ENCODE assay signal across 31 cellular contexts in genomic region chr9:110383491-110383890, GRCh38. TPM values are rescaled to one million over a fixed set of nuclear protein-coding genes. Genes with fewer than 3 reads are reported as not detected.
"Had no signal": no experiment of that assay in that cellular context is flagged by ENCODE, and none has a peak within 500 bp of the region (broad histone marks: within the 10 kb centered on the region; RNA-seq: fewer than 3 reads in every experiment).

No MANE protein-coding gene starts in this region.

- H3K36me3 ChIP-seq: thyroid gland, transverse colon, uterus had no signal

- H3K9me3 ChIP-seq: stomach, suprapubic skin, testis, thoracic aorta, thyroid gland, tibial artery, tibial nerve, transverse colon, upper lobe of left lung, uterus, vagina had no signal

- H3K27me3 Mint-ChIP-seq: type B pancreatic cell had no signal

- H3K4me3 ChIP-seq: stomach, suprapubic skin, testis, thoracic aorta, thyroid gland, tibial artery, tibial nerve, transverse colon, upper lobe of left lung, uterus, vagina had no signal

- H3K9me3 Mint-ChIP-seq: stimulated activated effector memory CD8-positive, alpha-beta T cell treated with anti-CD3 and anti-CD28 coated beads, Interleukin-12 subunit alpha, Interleukin-12 subunit beta, amount 100 ng/mL, for 72 hours; stimulated activated naive B cell treated with anti-CD40 and anti-IgM and Interleukin-4, amounts not matched to agents 10 μg/mL and 1 μg/mL and 100 μg/mL, for 72 hours; stimulated activated naive CD8-positive, alpha-beta T cell treated with anti-CD3 and anti-CD28 coated beads, Interleukin-15, amount 100 ng/mL, for 72 hours; stimulated activated naive CD8-positive, alpha-beta T cell treated with anti-CD3 and anti-CD28 coated beads, Interleukin-15, Interleukin-2, amounts not matched to agents 100 ng/mL and 50 ng/mL, for 24 hours had no signal

- H3K4me1 ChIP-seq: stomach, suprapubic skin, testis, thyroid gland, tibial artery, tibial nerve, upper lobe of left lung, uterus, vagina had no signal

- H3K4me1 Mint-ChIP-seq: stimulated activated effector memory CD8-positive, alpha-beta T cell treated with anti-CD3 and anti-CD28 coated beads, Interleukin-12 subunit alpha, Interleukin-12 subunit beta, amount 100 ng/mL, for 72 hours; stimulated activated memory B cell treated with anti-CD40 and anti-IgM and Interleukin-4, amounts not matched to agents 10 μg/mL and 1 μg/mL and 100 μg/mL, for 72 hours; stimulated activated naive B cell treated with anti-CD40 and anti-IgM and Interleukin-4, amounts not matched to agents 10 μg/mL and 1 μg/mL and 100 μg/mL, for 72 hours; stimulated activated naive CD8-positive, alpha-beta T cell treated with anti-CD3 and anti-CD28 coated beads, Interleukin-15, amount 100 ng/mL, for 72 hours had no signal

- H3K27ac Mint-ChIP-seq: stimulated activated effector memory CD8-positive, alpha-beta T cell treated with anti-CD3 and anti-CD28 coated beads, Interleukin-12 subunit alpha, Interleukin-12 subunit beta, amount 100 ng/mL, for 72 hours; stimulated activated memory B cell treated with anti-CD40 and anti-IgM and Interleukin-4, amounts not matched to agents 10 μg/mL and 1 μg/mL and 100 μg/mL, for 72 hours; stimulated activated naive B cell treated with anti-CD40 and anti-IgM and Interleukin-4, amounts not matched to agents 10 μg/mL and 1 μg/mL and 100 μg/mL, for 72 hours; stimulated activated naive CD8-positive, alpha-beta T cell treated with anti-CD3 and anti-CD28 coated beads, Interleukin-15, amount 100 ng/mL, for 72 hours; stimulated activated naive CD8-positive, alpha-beta T cell treated with anti-CD3 and anti-CD28 coated beads, Interleukin-15, Interleukin-2, amounts not matched to agents 100 ng/mL and 50 ng/mL, for 24 hours; type B pancreatic cell had no signal

- H3K4me3 Mint-ChIP-seq: stimulated activated effector memory CD8-positive, alpha-beta T cell treated with anti-CD3 and anti-CD28 coated beads, Interleukin-12 subunit alpha, Interleukin-12 subunit beta, amount 100 ng/mL, for 72 hours; stimulated activated memory B cell treated with anti-CD40 and anti-IgM and Interleukin-4, amounts not matched to agents 10 μg/mL and 1 μg/mL and 100 μg/mL, for 72 hours; stimulated activated naive B cell treated with anti-CD40 and anti-IgM and Interleukin-4, amounts not matched to agents 10 μg/mL and 1 μg/mL and 100 μg/mL, for 72 hours; stimulated activated naive CD8-positive, alpha-beta T cell treated with anti-CD3 and anti-CD28 coated beads, Interleukin-15, amount 100 ng/mL, for 72 hours; stimulated activated naive CD8-positive, alpha-beta T cell treated with anti-CD3 and anti-CD28 coated beads, Interleukin-15, Interleukin-2, amounts not matched to agents 100 ng/mL and 50 ng/mL, for 24 hours; type B pancreatic cell had no signal

- H3K27me3 ChIP-seq: stomach, suprapubic skin, testis, thyroid gland, tibial artery, tibial nerve, transverse colon, upper lobe of left lung, uterus, vagina had no signal

- ATAC-seq: stimulated activated effector memory CD8-positive, alpha-beta T cell treated with anti-CD3 and anti-CD28 coated beads, Interleukin-12 subunit alpha, Interleukin-12 subunit beta, amount 100 ng/mL, for 72 hours; stimulated activated memory B cell treated with anti-CD40 and anti-IgM and Interleukin-4, amounts not matched to agents 10 μg/mL and 1 μg/mL and 100 μg/mL, for 72 hours; stimulated activated naive B cell treated with anti-CD40 and anti-IgM and Interleukin-4, amounts not matched to agents 10 μg/mL and 1 μg/mL and 100 μg/mL, for 72 hours; stimulated activated naive CD8-positive, alpha-beta T cell treated with anti-CD3 and anti-CD28 coated beads, Interleukin-15, amount 100 ng/mL, for 72 hours; stimulated activated naive CD8-positive, alpha-beta T cell treated with anti-CD3 and anti-CD28 coated beads, Interleukin-15, Interleukin-2, amounts not matched to agents 100 U/mL and 50 U/mL, for 24 hours had no signal

- H3K36me3 Mint-ChIP-seq: stimulated activated effector memory CD8-positive, alpha-beta T cell treated with anti-CD3 and anti-CD28 coated beads, Interleukin-12 subunit alpha, Interleukin-12 subunit beta, amount 100 ng/mL, for 72 hours; stimulated activated memory B cell treated with anti-CD40 and anti-IgM and Interleukin-4, amounts not matched to agents 10 μg/mL and 1 μg/mL and 100 μg/mL, for 72 hours; stimulated activated naive B cell treated with anti-CD40 and anti-IgM and Interleukin-4, amounts not matched to agents 10 μg/mL and 1 μg/mL and 100 μg/mL, for 72 hours had no signal

- DNase-seq: stimulated activated CD4-positive, alpha-beta T cell treated with anti-CD3 and anti-CD28 coated beads, Interleukin-2, amount 100 ng/mL, for 24 hours; stimulated activated CD4-positive, alpha-beta T cell treated with anti-CD3 and anti-CD28 coated beads, Interleukin-2, amount 100 ng/mL, for 48 hours; stimulated activated CD4-positive, alpha-beta T cell treated with anti-CD3 and anti-CD28 coated beads, Interleukin-4, amount 100 ng/mL, for 1 hour; stimulated activated CD4-positive, alpha-beta T cell treated with anti-CD3 and anti-CD28 coated beads, Interleukin-4, amount 100 ng/mL, for 24 hours; stimulated activated CD4-positive, alpha-beta T cell treated with anti-CD3 and anti-CD28 coated beads, Interleukin-4, amount 100 ng/mL, for 4 hours; stimulated activated CD8-positive, alpha-beta memory T cell treated with anti-CD3 and anti-CD28 coated beads, Interleukin-4, amount 100 ng/mL, for 48 hours; stimulated activated naive B cell treated with anti-CD40 and anti-IgM and Interleukin-4, amounts not matched to agents 10 μg/mL and 1 μg/mL and 100 μg/mL, for 72 hours; stimulated activated naive CD4-positive, alpha-beta T cell; stimulated activated naive CD4-positive, alpha-beta T cell treated with Interleukin-2 at 50 U/mL for 16 hours; stimulated activated naive CD8-positive, alpha-beta T cell treated with anti-CD3 and anti-CD28 coated beads, Interleukin-15, amount 100 ng/mL, for 72 hours; stimulated activated naive CD8-positive, alpha-beta T cell treated with anti-CD3 and anti-CD28 coated beads, Interleukin-15, Interleukin-2, amounts not matched to agents 100 U/mL and 50 U/mL, for 24 hours; stomach; substantia nigra; testis; thyroid gland; tibial artery; transverse colon; upper lobe of left lung; uterus had no signal

- H3K27ac ChIP-seq: stomach, suprapubic skin, testis, thoracic aorta, thyroid gland, tibial artery, tibial nerve, transverse colon, upper lobe of left lung, uterus, vagina had no signal

RNA-seq across cellular contexts. Expression of gene TXNDC8, which starts 45.8 kb away (rescaled TPM):
- total RNA-seq: stomach, subcutaneous adipose tissue, suprapubic skin, temporal lobe, thoracic aorta, thyroid gland, tibial nerve, transverse colon, upper lobe of left lung, ureter, urinary bladder, uterus, vagina had no signal
- polyA plus RNA-seq: stomach, urinary bladder had no signal
